In genomic region chr7:106767498-106768323, GRCh38 we compare ENCODE assay signal across 8 cellular contexts.
DNase-seq lines count a peak whose midpoint lies in the region; ATAC-seq and TF ChIP-seq lines count a peak whose summit lies in the region.

No MANE protein-coding gene starts in this region.

- intact Hi-C loops in dendritic cell treated with granulocyte-macrophage colony-stimulating factor and Interleukin-4, amounts not matched to agents 40 ng/mL and 50 ng/mL, for 4 days (cut with micrococcal nuclease): no loop called here
- intact Hi-C loops in upper lobe of right lung (cut with DNase I) (no loop called here), ovary (cut with DNase I) (no loop called here), posterior cingulate gyrus (cut with DNase I) (no loop called here)

- TF ChIP-seq CTCF in upper lobe of right lung (IDR thresholded peaks at IDR 0.05) (no peak), ovary (IDR thresholded peaks at IDR 0.05) (no peak)

- no peaks in the 10 kb centered on the region for H3K27me3 ChIP-seq in CD8-positive, alpha-beta memory T cell (ENCODE audit: insufficient read depth, low read length, poor library complexity, severe bottlenecking)
- H3K27me3 ChIP-seq in upper lobe of right lung (no peaks in the 10 kb centered on the region), ovary (no peaks in the 10 kb centered on the region)

- no peaks in the 10 kb centered on the region for H3K36me3 Mint-ChIP-seq in CD8-positive, alpha-beta memory T cell
- no peaks in the 10 kb centered on the region for H3K36me3 Mint-ChIP-seq in dendritic cell treated with granulocyte-macrophage colony-stimulating factor and Interleukin-4, amounts not matched to agents 40 ng/mL and 50 ng/mL, for 4 days (ENCODE audit: low read depth)

- H3K27me3 Mint-ChIP-seq in CD8-positive, alpha-beta memory T cell: peaks cover 0 to 2% of the 10 kb centered on the region in 2 donors
- no peaks in the 10 kb centered on the region for H3K27me3 Mint-ChIP-seq in dendritic cell treated with granulocyte-macrophage colony-stimulating factor and Interleukin-4, amounts not matched to agents 40 ng/mL and 50 ng/mL, for 4 days

- WGBS in ovary, 3 donors: 53 to 59% (median 57%) methylated on average over 8 of the region's 8 CpGs

- H3K4me1 ChIP-seq in CD8-positive, alpha-beta memory T cell (ENCODE audit: insufficient read depth, low read length): peaks cover 19% of the 10 kb centered on the region
- no peaks in the 10 kb centered on the region for H3K4me1 ChIP-seq in upper lobe of right lung
- no peaks in the 10 kb centered on the region for H3K4me1 ChIP-seq in ovary (ENCODE audit: insufficient read depth)

- ATAC-seq in GM21360 (IDR thresholded peaks at IDR 0.05; ENCODE audit: unreplicated experiment): peak; percentile 61
- ATAC-seq in HG03558 (IDR thresholded peaks at IDR 0.05; ENCODE audit: extremely low read depth, unreplicated experiment): peak; percentile 40
- ATAC-seq in upper lobe of right lung: peak; percentile 48

- no peaks in the 10 kb centered on the region for H3K9me3 Mint-ChIP-seq in CD8-positive, alpha-beta memory T cell
- no peaks in the 10 kb centered on the region for H3K9me3 Mint-ChIP-seq in dendritic cell treated with granulocyte-macrophage colony-stimulating factor and Interleukin-4, amounts not matched to agents 40 ng/mL and 50 ng/mL, for 4 days

- CTCF ChIA-PET in CD8-positive, alpha-beta memory T cell (lab: Charles Lee): interaction anchor here (1.6 kb wide), 1 partner anchor 107 kb away, joined by 4 read pairs; the partner anchor contains the start of gene CCDC71L

- H3K36me3 ChIP-seq in CD8-positive, alpha-beta memory T cell (ENCODE audit: insufficient read depth, low read length): no peaks in the 10 kb centered on the region
- no peaks in the 10 kb centered on the region for H3K36me3 ChIP-seq in upper lobe of right lung
- H3K36me3 ChIP-seq in ovary: no peaks in the 10 kb centered on the region

- DNase-seq in CD8-positive, alpha-beta memory T cell: peak in 2 of 5 donors; percentile 5 to 20
- DNase-seq in upper lobe of right lung (no peak), ovary (no peak), posterior cingulate gyrus (no peak), DMS 273 treated with DMSO at 0.1 percent for 48 hours (lab: John Stamatoyannopoulos, UW) (no peak)

- peak overlapping the region; percentile 3 to 96 (median 82) for H3K27ac Mint-ChIP-seq in CD8-positive, alpha-beta memory T cell
- H3K27ac Mint-ChIP-seq in dendritic cell treated with granulocyte-macrophage colony-stimulating factor and Interleukin-4, amounts not matched to agents 40 ng/mL and 50 ng/mL, for 4 days: peak overlapping the region; percentile 39

- peak overlapping the region; percentile 28 to 90 (median 78) for H3K4me3 Mint-ChIP-seq in CD8-positive, alpha-beta memory T cell
- H3K4me3 Mint-ChIP-seq in dendritic cell treated with granulocyte-macrophage colony-stimulating factor and Interleukin-4, amounts not matched to agents 40 ng/mL and 50 ng/mL, for 4 days: peak overlapping the region; percentile 44

- H3K9me3 ChIP-seq in CD8-positive, alpha-beta memory T cell (ENCODE audit: low read length): no peaks in the 10 kb centered on the region
- no peaks in the 10 kb centered on the region for H3K9me3 ChIP-seq in upper lobe of right lung
- no peaks in the 10 kb centered on the region for H3K9me3 ChIP-seq in ovary

- POLR2A ChIA-PET in CD8-positive, alpha-beta memory T cell (lab: Charles Lee): no interaction called here

- peaks cover 14 to 27% (median 25%) of the 10 kb centered on the region in 3 donors for H3K4me1 Mint-ChIP-seq in CD8-positive, alpha-beta memory T cell
- peaks cover 33% of the 10 kb centered on the region for H3K4me1 Mint-ChIP-seq in dendritic cell treated with granulocyte-macrophage colony-stimulating factor and Interleukin-4, amounts not matched to agents 40 ng/mL and 50 ng/mL, for 4 days (ENCODE audit: low read depth)

- TF ChIP-seq POLR2A in ovary (IDR thresholded peaks at IDR 0.05): no peak

- H3K27ac ChIP-seq in CD8-positive, alpha-beta memory T cell (ENCODE audit: low read depth, low read length): no peak overlapping the region
- H3K27ac ChIP-seq in upper lobe of right lung: peak overlapping the region; percentile 24
- H3K27ac ChIP-seq in ovary: no peak overlapping the region

- no peak for TF ChIP-seq EP300 in ovary (IDR thresholded peaks at IDR 0.05)

- peak overlapping the region; percentile 12 for H3K4me3 ChIP-seq in CD8-positive, alpha-beta memory T cell (ENCODE audit: low read length)
- H3K4me3 ChIP-seq in upper lobe of right lung (peak overlapping the region; percentile 22), ovary (no peak overlapping the region)
